In genomic region chr16:58499615-58500328, GRCh38 we compare ENCODE assay signal across 7 cellular contexts. TPM values are rescaled to one million over a fixed set of nuclear protein-coding genes. Genes with fewer than 3 reads are reported as not detected.
DNase-seq lines count a peak whose midpoint lies in the region; ATAC-seq, FAIRE-seq and TF ChIP-seq lines count a peak whose summit lies in the region.

TSS of gene NDRG4 (plus strand) at chr16:58500143. CDS start at chr16:58500249, 106 bp downstream.

- no peak for FAIRE-seq in frontal cortex (lab: Jason Lieb, UNC)

- TF ChIP-seq CTCF in GM12865 (IDR thresholded peaks at IDR 0.05; ENCODE audit: insufficient read depth, low read depth, low read length, missing control alignments) (no peak), neural cell (IDR thresholded peaks at IDR 0.05; ENCODE audit: poor library complexity, severe bottlenecking) (no peak)

- no peaks in the 10 kb centered on the region for H3K9me3 ChIP-seq in neural cell (ENCODE audit: low read length)

- DNase-seq in GM12865 (ENCODE audit: low read depth): peak; percentile 78
- DNase-seq in NCI-H345 (lab: John Stamatoyannopoulos, UW): peak; percentile 94
- DNase-seq in frontal cortex (ENCODE audit: low spot score in 2 of 2): peak; percentile 67 to 87

- H3K4me3 Mint-ChIP-seq in activated naive CD8-positive, alpha-beta T cell: peak within 1 kb of the TSS; percentile 62

- peak within 1 kb of the TSS; percentile 77 for H3K4me2 ChIP-seq in neural cell (ENCODE audit: low read length)

- H3K27ac Mint-ChIP-seq in activated naive CD8-positive, alpha-beta T cell: no peak within 1 kb of the TSS

- H3K9me3 Mint-ChIP-seq in activated naive CD8-positive, alpha-beta T cell (ENCODE audit: low read depth): no peaks in the 10 kb centered on the region

- peak; percentile 64 for ATAC-seq in HG02870 (IDR thresholded peaks at IDR 0.05; ENCODE audit: unreplicated experiment)
- ATAC-seq in GM21381 (IDR thresholded peaks at IDR 0.05; ENCODE audit: unreplicated experiment): no peak

- H3K36me3 Mint-ChIP-seq in activated naive CD8-positive, alpha-beta T cell: no peaks in the 10 kb centered on the region

- H3K4me1 Mint-ChIP-seq in activated naive CD8-positive, alpha-beta T cell (ENCODE audit: low read depth): peaks cover 11% of the 10 kb centered on the region

- peaks cover 4% of the 10 kb centered on the region for H4K20me1 ChIP-seq in neural cell (ENCODE audit: insufficient read depth)

- peak; percentile 33 for TF ChIP-seq EP300 in neural cell (conservative IDR thresholded peaks at IDR 0.05; ENCODE audit: poor library complexity, severe bottlenecking)

- no peaks in the 10 kb centered on the region for H3K36me3 ChIP-seq in neural cell (ENCODE audit: insufficient read depth, low read length)

- peaks cover 41% of the 10 kb centered on the region for H3K79me2 ChIP-seq in neural cell (replicated peaks; ENCODE audit: insufficient read depth, low read length)

- peak within 1 kb of the TSS; percentile 48 for H2AFZ ChIP-seq in neural cell (ENCODE audit: low read depth, low read length)

- no peaks in the 10 kb centered on the region for H3K27me3 ChIP-seq in neural cell (ENCODE audit: insufficient read depth, low read depth, low read length)

- H3K9ac ChIP-seq in neural cell (ENCODE audit: low read length): peak within 1 kb of the TSS; percentile 97

- H3K27me3 Mint-ChIP-seq in activated naive CD8-positive, alpha-beta T cell: peaks cover 2% of the 10 kb centered on the region

- no peak within 1 kb of the TSS for H3K4me3 ChIP-seq in GM12865 (ENCODE audit: low read depth, low read length)
- H3K4me3 ChIP-seq in neural cell (ENCODE audit: low read length): peak within 1 kb of the TSS; percentile 76

- H3K27ac ChIP-seq in neural cell (ENCODE audit: low read length): peak within 1 kb of the TSS; percentile 100

- peaks cover 16% of the 10 kb centered on the region for H3F3A ChIP-seq in neural cell (ENCODE audit: insufficient read depth, low read length, poor library complexity, severe bottlenecking)

- no peaks in the 10 kb centered on the region for H3K9me2 ChIP-seq in neural cell (ENCODE audit: insufficient read depth, low read length)

- TF ChIP-seq RAD21 in neural cell (conservative IDR thresholded peaks at IDR 0.05): no peak

TF ChIP-seq in neural cell, 6 proteins besides CTCF, POLR2A, EP300 and RAD21:
- peak; percentile 36 for TF ChIP-seq MXI1 (conservative IDR thresholded peaks at IDR 0.05; ENCODE audit: poor library complexity, severe bottlenecking)
- peak; percentile 97 for TF ChIP-seq TAF1 (IDR thresholded peaks at IDR 0.05; ENCODE audit: low read depth)
- TF ChIP-seq REST (IDR thresholded peaks at IDR 0.05; ENCODE audit: borderline replicate concordance): peak; percentile 90
- TF ChIP-seq SMC3 (conservative IDR thresholded peaks at IDR 0.05; ENCODE audit: poor library complexity): no peak
- TF ChIP-seq POLR2AphosphoS5 (IDR thresholded peaks at IDR 0.05): peak; percentile 99
- no peak for TF ChIP-seq EZH2 (IDR thresholded peaks at IDR 0.05; ENCODE audit: borderline replicate concordance, insufficient read depth, low read length, poor library complexity, severe bottlenecking)

RNA-seq across cellular contexts. Expression of gene NDRG4, which starts in this region (rescaled TPM):
- total RNA-seq in frontal cortex: 230 TPM
- polyA plus RNA-seq in neural cell: 507 and 592 TPM in 2 replicates
- polyA minus RNA-seq in neural cell: 346 and 414 TPM in 2 replicates
